In the genomic region with DNA sequence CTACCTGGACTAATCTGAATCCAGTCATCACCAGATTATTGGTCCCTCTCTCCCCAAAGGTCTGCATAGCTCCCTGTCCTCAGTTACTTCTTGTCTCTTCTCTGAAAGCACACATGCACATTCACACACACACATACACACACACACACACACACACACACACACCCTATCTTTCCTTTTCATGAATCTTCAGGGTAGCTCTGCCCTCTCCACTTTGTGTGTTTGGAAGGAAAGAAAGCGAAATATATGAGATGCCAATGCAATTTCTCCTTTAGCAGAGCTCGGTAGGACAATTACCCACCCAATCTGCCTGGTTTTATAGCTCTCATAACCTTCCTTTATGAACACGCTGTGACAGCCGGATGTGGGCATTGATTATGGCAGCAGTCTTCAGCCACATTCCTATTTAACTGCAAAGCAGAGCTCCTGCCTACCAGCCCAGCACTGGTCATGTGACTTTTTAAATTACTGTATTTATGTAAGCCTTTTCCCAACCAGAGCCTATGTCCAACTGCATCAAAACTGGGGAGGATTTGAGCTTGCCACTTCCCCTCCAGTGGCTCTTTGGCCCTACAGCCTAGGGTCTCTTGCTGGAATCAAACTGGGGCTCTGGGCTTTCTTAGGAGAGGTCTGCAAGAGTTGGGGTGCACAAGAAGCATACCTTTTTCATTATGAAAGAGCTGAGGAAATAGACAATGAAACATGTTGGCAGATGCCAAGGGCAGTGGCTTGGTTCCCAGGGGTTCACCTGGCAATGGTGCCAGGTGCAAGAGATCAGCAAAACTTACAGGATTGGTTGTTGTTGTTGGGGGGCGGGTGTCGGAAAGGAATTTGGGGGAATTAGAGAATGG, we compare ENCODE assay signal across 8 cellular contexts. TPM values are rescaled to one million over a fixed set of nuclear protein-coding genes. Genes with fewer than 3 reads are reported as not detected.
DNase-seq lines count a peak whose midpoint lies in the region; ATAC-seq, FAIRE-seq and TF ChIP-seq lines count a peak whose summit lies in the region.

No MANE protein-coding gene starts in this region.

- peak overlapping the region; percentile 41 to 90 (median 76) for H3K27ac ChIP-seq in adrenal gland
- H3K27ac ChIP-seq in layer of hippocampus (ENCODE audit: low read depth, low read length), result peak overlapping the region; percentile 84

- intact Hi-C loops in adrenal gland (cut with DNase I), result no loop called here

- TF ChIP-seq POLR2A in adrenal gland (IDR thresholded peaks at IDR 0.05), result no peak
- no peak for TF ChIP-seq POLR2A in GM18505 (IDR thresholded peaks at IDR 0.05; ENCODE audit: borderline replicate concordance, extremely low read depth, insufficient read depth, insufficient read length)

- peaks cover 28 to 38% of the 10 kb centered on the region in 2 donors for H3K4me1 ChIP-seq in adrenal gland (replicated peaks in 1 of 2)

- no peak for FAIRE-seq in urothelium cell line (lab: Jason Lieb, UNC)

- DNase-seq in NCI-H2081 (lab: John Stamatoyannopoulos, UW) (peak; percentile 11 to 58), NCI-H2081 treated with DMSO at 0.1 percent for 48 hours (lab: John Stamatoyannopoulos, UW) (no peak), NCI-H146 treated with DMSO at 0.1 percent for 48 hours (lab: John Stamatoyannopoulos, UW; ENCODE audit: unreplicated experiment) (peak; percentile 5), adrenal gland (peak in 1 of 7 donors; percentile 51), urothelium cell line (ENCODE audit: low spot score) (peak; percentile 44), GM10248 (ENCODE audit: extremely low spot score) (no peak)

- CTCF ChIA-PET in GM10248 (lab: Yijun Ruan, JAX), result interaction anchor here (0.6 to 1.8 kb wide), 14 partner anchors 10 to 921 kb away, joined by 3 to 10 read pairs (median 4); a partner anchor contains a TSS

- H3K27me3 ChIP-seq in adrenal gland (no peaks in the 10 kb centered on the region), layer of hippocampus (ENCODE audit: control insufficient read depth, insufficient read depth, low read length) (no peaks in the 10 kb centered on the region)

- no peaks in the 10 kb centered on the region for H3K9me3 ChIP-seq in adrenal gland (replicated peaks in 1 of 3)

- TF ChIP-seq CTCF in adrenal gland (IDR thresholded peaks at IDR 0.05) (no peak), GM10248 (IDR thresholded peaks at IDR 0.05; ENCODE audit: control extremely low read depth, extremely low read depth, low read depth, missing control alignments) (no peak)

- WGBS in adrenal gland, 4 donors, result 79 to 90% (median 84%) methylated on average over 6 of the region's 6 CpGs

- H3K36me3 ChIP-seq in adrenal gland (replicated peaks in 1 of 2), result no peaks in the 10 kb centered on the region

- peak overlapping the region in 1 of 4 donors; percentile 57 for H3K4me3 ChIP-seq in adrenal gland

- ATAC-seq in GM18505 (IDR thresholded peaks at IDR 0.05; ENCODE audit: unreplicated experiment), result no peak

- POLR2A ChIA-PET in GM10248 (lab: Yijun Ruan, JAX), result interaction anchor here (0.6 to 1.0 kb wide), 3 partner anchors 70 to 117 kb away, joined by 3 to 4 read pairs (median 3); a partner anchor contains a TSS

RNA-seq across cellular contexts. Expression of a gene that starts 20.8 kb away (rescaled TPM):
- total RNA-seq in adrenal gland, result 100 to 1,000 TPM; 145 to 258 (median 176) TPM
- polyA plus RNA-seq in adrenal gland, result 100 to 1,000 TPM in 2 of 3 donors, 10 to 100 TPM in 1; 99.4 to 321 (median 123) TPM

Comparison
In these comparisons a context has a peak if more than half of its experiments do, and no peak if none do; other contexts are left out.
1. DNase-seq: peak in NCI-H2081 (2 of 2), NCI-H146 treated with DMSO at 0.1 percent for 48 hours (single experiment) and urothelium cell line (single experiment); none in NCI-H2081 treated with DMSO at 0.1 percent for 48 hours (single experiment) and GM10248 (single experiment).